ENCODE assay signal across 28 cellular contexts in the genomic region with DNA sequence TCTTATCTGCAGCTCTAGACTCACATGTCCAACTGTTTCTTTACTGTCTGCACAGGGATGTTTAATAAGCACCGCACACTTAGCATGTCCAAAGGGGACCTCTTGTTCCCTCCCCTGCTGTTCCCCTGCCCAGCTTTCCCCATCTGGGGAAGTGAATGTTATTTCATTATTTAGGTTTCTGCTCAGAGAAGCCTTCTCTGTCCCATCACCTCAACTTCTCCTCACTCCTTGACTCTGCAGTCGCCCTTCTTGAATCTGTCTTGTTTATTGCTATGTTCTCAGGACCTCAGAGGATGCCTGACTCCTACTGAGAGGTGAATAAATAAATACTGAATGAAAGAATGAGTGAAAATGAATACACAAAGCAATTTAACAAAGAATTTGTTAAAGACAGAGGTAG.
DNase-seq lines count a peak whose midpoint lies in the region; ATAC-seq, FAIRE-seq and TF ChIP-seq lines count a peak whose summit lies in the region.
"Had no signal": no experiment of that assay in that cellular context is flagged by ENCODE, and none has a peak within 500 bp of the region (broad histone marks: within the 10 kb centered on the region; RNA-seq: fewer than 3 reads in every experiment).

No MANE protein-coding gene starts in this region.

- TF ChIP-seq CTCF in Caco-2 (IDR thresholded peaks at IDR 0.05; ENCODE audit: insufficient read depth in 1 of 2, low read depth in 1 of 2, low read length in 1 of 2, severe bottlenecking in 1 of 2, unreplicated experiment in 1 of 2) (no peak), IMR-90 (conservative IDR thresholded peaks at IDR 0.05; ENCODE audit: low read depth, low read length) (no peak), endothelial cell of umbilical vein (IDR thresholded peaks at IDR 0.05; ENCODE audit: extremely low read depth in 1 of 2, insufficient read depth in 1 of 2, low read depth in 1 of 2, low read length in 2 of 2) (no peak)

- peaks cover 88% of the 10 kb centered on the region for H3K79me2 ChIP-seq in endothelial cell of umbilical vein (ENCODE audit: control insufficient read depth, insufficient read depth, low read length)

- in situ Hi-C loops in IMR-90 (cut with MboI; ENCODE audit: low sequenced_read_pairs), result loop anchor here (10.0 kb wide), 1 partner anchor 959 kb away; a partner anchor contains a TSS

- H3K4me3 ChIP-seq in Caco-2 (ENCODE audit: low read depth, low read length) (no peak overlapping the region), IMR-90 (ENCODE audit: insufficient read depth, low read depth, low read length) (no peak overlapping the region), endothelial cell of umbilical vein (replicated peaks in 1 of 3; ENCODE audit: insufficient read depth in 1 of 3, low read depth in 1 of 3, low read length in 3 of 3) (no peak overlapping the region), subcutaneous abdominal adipose tissue (ENCODE audit: low read depth in 1 of 5, low read length in 5 of 5) (no peak overlapping the region)
- H3K4me3 ChIP-seq: cardiac muscle cell, coronary artery, SJSA1 had no signal

- TF ChIP-seq RAD21 in IMR-90 (IDR thresholded peaks at IDR 0.05; ENCODE audit: low read length), result no peak

- no peak overlapping the region for H3K4me3 Mint-ChIP-seq in Caco-2 (ENCODE audit: unreplicated experiment)
- no peak overlapping the region for H3K4me3 Mint-ChIP-seq in stimulated activated naive B cell treated with anti-CD40 and anti-IgM and Interleukin-4, amounts not matched to agents 10 μg/mL and 1 μg/mL and 100 μg/mL, for 72 hours
- H3K4me3 Mint-ChIP-seq: activated naive CD8-positive, alpha-beta T cell; CD8-positive, alpha-beta T cell had no signal

- H3K14ac ChIP-seq in IMR-90 (replicated peaks; ENCODE audit: low read depth, low read length), result peak overlapping the region; percentile 27

- peak overlapping the region; percentile 66 for H3K4ac ChIP-seq in IMR-90 (ENCODE audit: low read depth, low read length)

- peak overlapping the region; percentile 27 for H3K27ac Mint-ChIP-seq in Caco-2 (ENCODE audit: unreplicated experiment)
- H3K27ac Mint-ChIP-seq in stimulated activated naive B cell treated with anti-CD40 and anti-IgM and Interleukin-4, amounts not matched to agents 10 μg/mL and 1 μg/mL and 100 μg/mL, for 72 hours, result no peak overlapping the region
- H3K27ac Mint-ChIP-seq: activated naive CD8-positive, alpha-beta T cell; CD8-positive, alpha-beta T cell had no signal

- peak overlapping the region; percentile 80 for H2AK5ac ChIP-seq in IMR-90 (ENCODE audit: low read depth, low read length)

- no peak for ATAC-seq in IMR-90 (ENCODE audit: low read depth)
- ATAC-seq in stimulated activated naive B cell treated with anti-CD40 and anti-IgM and Interleukin-4, amounts not matched to agents 10 μg/mL and 1 μg/mL and 100 μg/mL, for 72 hours (replicated peaks), result no peak
- ATAC-seq: CD8-positive, alpha-beta T cell; sciatic nerve had no signal

- no peaks in the 10 kb centered on the region for H3K27me3 Mint-ChIP-seq in Caco-2 (ENCODE audit: insufficient read depth, unreplicated experiment)
- peaks cover 18 to 45% of the 10 kb centered on the region in 2 donors for H3K27me3 Mint-ChIP-seq in stimulated activated naive B cell treated with anti-CD40 and anti-IgM and Interleukin-4, amounts not matched to agents 10 μg/mL and 1 μg/mL and 100 μg/mL, for 72 hours
- H3K27me3 Mint-ChIP-seq: progenitor cell of endocrine pancreas had no signal

- peak overlapping the region; percentile 64 to 74; a peak in 2 of 4 replicates for H4K8ac ChIP-seq in IMR-90 (ENCODE audit: low read depth in 2 of 2, low read length in 2 of 2)

- BruUV-seq in Caco-2 (replicated peaks; lab: Mats Ljungman, UMichigan) (no TSS peak), IMR-90 (replicated peaks; lab: Mats Ljungman, UMichigan) (no TSS peak), endothelial cell of umbilical vein (replicated peaks; lab: Mats Ljungman, UMichigan) (no TSS peak)

- H3K56ac ChIP-seq in IMR-90 (ENCODE audit: extremely low read depth, insufficient read depth, low read length), result no peak overlapping the region

- H3K9me3 ChIP-seq in Caco-2 (no peaks in the 10 kb centered on the region), IMR-90 (ENCODE audit: control insufficient read depth, insufficient read depth, low read length) (no peaks in the 10 kb centered on the region), endothelial cell of umbilical vein (replicated peaks; ENCODE audit: control insufficient read depth, insufficient read depth, low read length) (no peaks in the 10 kb centered on the region), subcutaneous abdominal adipose tissue (ENCODE audit: control insufficient read depth in 5 of 5, low read length in 5 of 5) (no peaks in the 10 kb centered on the region)
- H3K9me3 ChIP-seq: BE2C, neutrophil, SJSA1 had no signal

- no peaks in the 10 kb centered on the region for H3K36me3 ChIP-seq in Caco-2 (ENCODE audit: control insufficient read depth, insufficient read depth, low read length)
- no peaks in the 10 kb centered on the region for H3K36me3 ChIP-seq in IMR-90 (ENCODE audit: control insufficient read depth, insufficient read depth, low read length)
- peaks cover 4 to 11% of the 10 kb centered on the region in 2 experiments for H3K36me3 ChIP-seq in endothelial cell of umbilical vein (ENCODE audit: control insufficient read depth in 2 of 2, extremely low read depth in 1 of 2, insufficient read depth in 2 of 2, low read length in 2 of 2)
- H3K36me3 ChIP-seq in subcutaneous abdominal adipose tissue (ENCODE audit: control insufficient read depth in 5 of 5, insufficient read depth in 5 of 5, low read length in 5 of 5), result peaks cover 0 to 3% (median 0%) of the 10 kb centered on the region in 5 donors
- H3K36me3 ChIP-seq: BE2C, cardiac muscle cell, neutrophil, SJSA1 had no signal

- peak overlapping the region; percentile 0; the same call in 1 of the 2 replicates for H4K5ac ChIP-seq in IMR-90 (ENCODE audit: low read depth, low read length)

- CTCF ChIA-PET in Caco-2 (lab: Charles Lee) (interaction anchor here (0.9 to 1.3 kb wide), 3 partner anchors 45 to 286 kb away, joined by 3 to 6 read pairs (median 4); no protein-coding TSS in a partner anchor), IMR-90 (lab: Yijun Ruan, JAX) (interaction anchor here (0.7 to 1.8 kb wide), 5 partner anchors 65 to 217 kb away, joined by 3 to 4 read pairs (median 3); no protein-coding TSS in a partner anchor), endothelial cell of umbilical vein (lab: Charles Lee) (interaction anchor here (0.7 to 2.2 kb wide), 22 partner anchors 11 to 294 kb away, joined by 3 to 25 read pairs (median 4); no protein-coding TSS in a partner anchor)

- WGBS in IMR-90 (ENCODE audit: extremely low coverage in 2 of 2, insufficient read length in 1 of 2), 2 experiments, result no CpG with 5 or more reads among the region's 2 CpGs

- H4K20me1 ChIP-seq in IMR-90 (ENCODE audit: insufficient read depth, low read length) (no peaks in the 10 kb centered on the region), endothelial cell of umbilical vein (replicated peaks; ENCODE audit: control insufficient read depth, extremely low read depth, insufficient read depth, low read length) (no peaks in the 10 kb centered on the region)

- H3K9ac ChIP-seq in IMR-90 (ENCODE audit: low read depth, low read length) (0 out of 2 replicates have a peak overlapping the region, but pooled peaks have one; percentile 3), endothelial cell of umbilical vein (replicated peaks; ENCODE audit: extremely low read depth, insufficient read depth, low read length) (no peak overlapping the region), subcutaneous abdominal adipose tissue (ENCODE audit: low read length in 5 of 5) (no peak overlapping the region)

- DNase-seq in Caco-2 (no peak), IMR-90 (peak; percentile 4), endothelial cell of umbilical vein (ENCODE audit: low read depth, low spot score) (no peak), NK-92 (lab: John Stamatoyannopoulos, UW; ENCODE audit: unreplicated experiment) (no peak)
- no peak for DNase-seq in stimulated activated naive B cell treated with anti-CD40 and anti-IgM and Interleukin-4, amounts not matched to agents 10 μg/mL and 1 μg/mL and 100 μg/mL, for 72 hours
- no peak for DNase-seq in stimulated activated CD4-positive, alpha-beta T cell treated with anti-CD3 and anti-CD28 coated beads, Interleukin-15, amount 100 ng/mL, for 24 hours
- DNase-seq: activated CD4-positive, alpha-beta T cell treated with anti-CD3 and anti-CD28 coated beads for 48 hours; activated CD8-positive, alpha-beta memory T cell treated with anti-CD3 and anti-CD28 coated beads for 24 hours; activated effector memory CD4-positive, alpha-beta T cell treated with Interleukin-2 at 50 U/mL for 16 hours; activated T-cell treated with anti-CD3 and anti-CD28 coated beads for 4 hours; BE2C; CD8-positive, alpha-beta T cell; KBM-7; mesendoderm; NCI-H1436; RPMI8226; stimulated activated CD4-positive, alpha-beta T cell treated with anti-CD3 and anti-CD28 coated beads, Interleukin-4, amount 100 ng/mL, for 24 hours; T1000 had no signal

- H3K9me1 ChIP-seq in IMR-90 (ENCODE audit: insufficient read depth, low read length), result peaks cover 16% of the 10 kb centered on the region
- H3K9me1 ChIP-seq in endothelial cell of umbilical vein (replicated peaks; ENCODE audit: control insufficient read depth, extremely low read depth, insufficient read depth, low read length), result no peaks in the 10 kb centered on the region

- peak overlapping the region; percentile 34; the same call in 1 of the 2 replicates for H3K18ac ChIP-seq in IMR-90 (ENCODE audit: low read depth, low read length)

- H2BK15ac ChIP-seq in IMR-90 (ENCODE audit: low read depth, low read length), result peak overlapping the region; percentile 94; the same call in 2 of the 3 replicates

- no peak overlapping the region for H2AK9ac ChIP-seq in IMR-90 (replicated peaks; ENCODE audit: low read depth, low read length, poor library complexity)

- H2BK120ac ChIP-seq in IMR-90 (ENCODE audit: low read depth, low read length), result peak overlapping the region; percentile 78

- H3K23ac ChIP-seq in IMR-90 (ENCODE audit: low read depth, low read length), result no peak overlapping the region

- dilution Hi-C loops in IMR-90 (cut with HindIII; ENCODE audit: low sequenced_read_pairs, unreplicated experiment), result no loop called here
- dilution Hi-C loops in endothelial cell of umbilical vein (cut with MboI; ENCODE audit: extremely low pct_ligation_motif_present, low sequenced_read_pairs), result no loop called here

- H3K79me1 ChIP-seq in IMR-90 (ENCODE audit: low read depth in 1 of 2, low read length in 2 of 2), result peaks cover 12 to 52% of the 10 kb centered on the region in 2 experiments

- no peak overlapping the region for H2AFZ ChIP-seq in IMR-90 (replicated peaks; ENCODE audit: low read length, poor library complexity)
- H2AFZ ChIP-seq in endothelial cell of umbilical vein (ENCODE audit: low read depth, low read length), result no peak overlapping the region

- H3K36me3 Mint-ChIP-seq in Caco-2 (ENCODE audit: insufficient read depth, unreplicated experiment), result peaks cover 26% of the 10 kb centered on the region
- H3K36me3 Mint-ChIP-seq in stimulated activated naive B cell treated with anti-CD40 and anti-IgM and Interleukin-4, amounts not matched to agents 10 μg/mL and 1 μg/mL and 100 μg/mL, for 72 hours, result no peaks in the 10 kb centered on the region
- H3K36me3 Mint-ChIP-seq: activated naive CD8-positive, alpha-beta T cell; CD8-positive, alpha-beta T cell had no signal

- intact Hi-C loops in Caco-2 (cut with micrococcal nuclease; ENCODE audit: unreplicated experiment) (loop anchor here (1.0 to 5.0 kb wide), 6 partner anchors 46 to 286 kb away; a partner anchor contains a TSS), IMR-90 (cut with micrococcal nuclease) (loop anchor here (1.0 to 5.0 kb wide), 7 partner anchors 56 to 1072 kb away; a partner anchor contains a TSS), endothelial cell of umbilical vein (cut with micrococcal nuclease) (loop anchor here (1.0 to 10.0 kb wide), 12 partner anchors 15 to 957 kb away; no protein-coding TSS in a partner anchor)

- H3K27ac ChIP-seq in IMR-90 (ENCODE audit: insufficient read depth, low read length) (no peak overlapping the region; the same call in 1 of the 2 replicates), endothelial cell of umbilical vein (ENCODE audit: insufficient read depth, low read depth, low read length) (peak overlapping the region; percentile 24), subcutaneous abdominal adipose tissue (ENCODE audit: low read depth, low read length) (peak overlapping the region; percentile 18)
- H3K27ac ChIP-seq: cardiac muscle cell, neutrophil, SJSA1 had no signal

- peaks cover 13% of the 10 kb centered on the region for H3K4me1 Mint-ChIP-seq in Caco-2 (ENCODE audit: low read depth, unreplicated experiment)
- peaks cover 10 to 23% of the 10 kb centered on the region in 2 donors for H3K4me1 Mint-ChIP-seq in stimulated activated naive B cell treated with anti-CD40 and anti-IgM and Interleukin-4, amounts not matched to agents 10 μg/mL and 1 μg/mL and 100 μg/mL, for 72 hours

- peak overlapping the region; percentile 58; the same call in 1 of the 2 replicates for H4K91ac ChIP-seq in IMR-90 (ENCODE audit: insufficient read depth, low read depth, low read length)

- no peak for TF ChIP-seq POLR2A in IMR-90 (IDR thresholded peaks at IDR 0.05; ENCODE audit: low read depth, low read length)
- no peak for TF ChIP-seq POLR2A in endothelial cell of umbilical vein (IDR thresholded peaks at IDR 0.05; ENCODE audit: low read depth, low read length)

- H3K9me3 Mint-ChIP-seq in Caco-2 (ENCODE audit: unreplicated experiment), result no peaks in the 10 kb centered on the region
- no peaks in the 10 kb centered on the region for H3K9me3 Mint-ChIP-seq in stimulated activated naive B cell treated with anti-CD40 and anti-IgM and Interleukin-4, amounts not matched to agents 10 μg/mL and 1 μg/mL and 100 μg/mL, for 72 hours
- H3K9me3 Mint-ChIP-seq: CD8-positive, alpha-beta T cell had no signal

- POLR2A ChIA-PET in Caco-2 (lab: Charles Lee) (no interaction called here), IMR-90 (lab: Charles Lee; ENCODE audit: unreplicated experiment) (no interaction called here), endothelial cell of umbilical vein (lab: Charles Lee) (interaction anchor here (0.6 kb wide), 1 partner anchor 213 kb away, joined by 3 read pairs; no protein-coding TSS in a partner anchor)

- FAIRE-seq in endothelial cell of umbilical vein (lab: Jason Lieb, UNC), result no peak
- FAIRE-seq: GM19239, islet of Langerhans had no signal

- H3K4me1 ChIP-seq in Caco-2 (peaks cover 12% of the 10 kb centered on the region), IMR-90 (ENCODE audit: control insufficient read depth, insufficient read depth, low read length) (peaks cover 19% of the 10 kb centered on the region), endothelial cell of umbilical vein (ENCODE audit: control insufficient read depth, extremely low read depth, insufficient read depth, low read length) (peaks cover 41% of the 10 kb centered on the region), subcutaneous abdominal adipose tissue (ENCODE audit: control insufficient read depth in 5 of 5, insufficient read depth in 5 of 5, low read length in 5 of 5) (peaks cover 6 to 52% (median 29%) of the 10 kb centered on the region in 5 donors)
- H3K4me1 ChIP-seq: BE2C had no signal

- H3K27me3 ChIP-seq in Caco-2 (replicated peaks; ENCODE audit: control insufficient read depth, insufficient read depth, low read length) (no peaks in the 10 kb centered on the region), IMR-90 (ENCODE audit: control insufficient read depth, insufficient read depth, low read length) (no peaks in the 10 kb centered on the region), endothelial cell of umbilical vein (ENCODE audit: control insufficient read depth in 2 of 2, insufficient read depth in 2 of 2, low read length in 2 of 2) (no peaks in the 10 kb centered on the region), subcutaneous abdominal adipose tissue (ENCODE audit: control insufficient read depth in 5 of 5, insufficient read depth in 4 of 5, low read length in 5 of 5) (no peaks in the 10 kb centered on the region)
- H3K27me3 ChIP-seq: cardiac muscle cell, SJSA1 had no signal

- peak overlapping the region; percentile 25 for H2BK5ac ChIP-seq in IMR-90 (ENCODE audit: low read depth, low read length, poor library complexity, severe bottlenecking)

- peak overlapping the region; percentile 58 for H2BK20ac ChIP-seq in IMR-90 (ENCODE audit: low read depth, low read length)

- no peak overlapping the region for H3K4me2 ChIP-seq in IMR-90 (ENCODE audit: low read depth, low read length)
- no peak overlapping the region for H3K4me2 ChIP-seq in endothelial cell of umbilical vein (ENCODE audit: insufficient read depth, low read length)
